ENCODE assay signal across 8 cellular contexts in genomic region chr6:112253505-112253841, GRCh38. TPM values are rescaled to one million over a fixed set of nuclear protein-coding genes. Genes with fewer than 3 reads are reported as not detected.
DNase-seq lines count a peak whose midpoint lies in the region; ATAC-seq and TF ChIP-seq lines count a peak whose summit lies in the region.

No MANE protein-coding gene starts in this region.

- no peak for TF ChIP-seq CTCF in CD14-positive monocyte (IDR thresholded peaks at IDR 0.05)
- no peak for TF ChIP-seq CTCF in LNCaP clone FGC (IDR thresholded peaks at IDR 0.05; ENCODE audit: control insufficient read depth, extremely low read depth, insufficient read depth)
- no peak for TF ChIP-seq CTCF in choroid plexus epithelial cell (conservative IDR thresholded peaks at IDR 0.05; ENCODE audit: low read depth, low read length)
- no peak for TF ChIP-seq CTCF in lower leg skin (IDR thresholded peaks at IDR 0.05)

- H3K4me3 ChIP-seq in LNCaP clone FGC (ENCODE audit: low read depth, low read length): peak overlapping the region; percentile 43
- H3K4me3 ChIP-seq in choroid plexus epithelial cell (ENCODE audit: low read depth, low read length): peak overlapping the region; percentile 81
- peak overlapping the region; percentile 57 for H3K4me3 ChIP-seq in lower leg skin (ENCODE audit: low read depth, poor library complexity, severe bottlenecking)
- H3K4me3 ChIP-seq in thymus (ENCODE audit: low read length): peak overlapping the region; percentile 44

- no peak for TF ChIP-seq POLR2A in lower leg skin (IDR thresholded peaks at IDR 0.05)

- ATAC-seq in HG03196 (IDR thresholded peaks at IDR 0.05; ENCODE audit: unreplicated experiment): no peak

- intact Hi-C loops in CD14-positive monocyte (cut with micrococcal nuclease) (no loop called here), lower leg skin (cut with DNase I; ENCODE audit: low total_unique reads) (no loop called here)

- no peak overlapping the region for H3K27ac Mint-ChIP-seq in CD14-positive monocyte

- H3K27me3 Mint-ChIP-seq in CD14-positive monocyte (ENCODE audit: low read depth in 3 of 3): peaks cover 34 to 49% (median 40%) of the 10 kb centered on the region in 3 donors

- WGBS in lower leg skin, 2 donors: 2 to 4% methylated on average over 8 of the region's 8 CpGs
- WGBS in thymus: 15% methylated on average over 8 of the region's 8 CpGs

- no peaks in the 10 kb centered on the region for H3K36me3 ChIP-seq in thymus (ENCODE audit: control insufficient read depth, insufficient read depth)

- peak overlapping the region; percentile 67 to 93 for H3K4me3 Mint-ChIP-seq in CD14-positive monocyte

- H3K9me3 ChIP-seq in thymus (ENCODE audit: control insufficient read depth): no peaks in the 10 kb centered on the region

- DNase-seq in CD14-positive monocyte (ENCODE audit: low spot score) (no peak), LNCaP clone FGC (ENCODE audit: low read depth) (no peak), choroid plexus epithelial cell (ENCODE audit: low read depth) (peak; percentile 56), lower leg skin (ENCODE audit: low spot score in 2 of 2) (no peak), NCI-H1105 (lab: John Stamatoyannopoulos, UW) (no peak), amniotic stem cell (lab: John Stamatoyannopoulos, UW) (no peak)

- peaks cover 2% of the 10 kb centered on the region for H3K27me3 ChIP-seq in thymus (ENCODE audit: control insufficient read depth, insufficient read depth)

- H3K9me3 Mint-ChIP-seq in CD14-positive monocyte: peaks cover 0 to 8% (median 2%) of the 10 kb centered on the region in 7 donors

- H3K4me1 Mint-ChIP-seq in CD14-positive monocyte: peaks cover 15% of the 10 kb centered on the region

- H3K27ac ChIP-seq in thymus (ENCODE audit: low read depth): no peak overlapping the region

- H3K36me3 Mint-ChIP-seq in CD14-positive monocyte: peaks cover 0 to 2% of the 10 kb centered on the region in 2 donors

- no peaks in the 10 kb centered on the region for H3K4me1 ChIP-seq in thymus (ENCODE audit: control insufficient read depth, insufficient read depth, low read length)

RNA-seq across cellular contexts. Expression of gene LAMA4, which starts 0.9 kb away (rescaled TPM):
- polyA plus RNA-seq in CD14-positive monocyte: not detected
- total RNA-seq in lower leg skin: 10 to 100 TPM; 11.0 to 18.7 (median 17.4) TPM
- polyA plus RNA-seq in thymus: 3.0 TPM
